Comparison of ENCODE assay signal across 1 cellular context in the genomic region with DNA sequence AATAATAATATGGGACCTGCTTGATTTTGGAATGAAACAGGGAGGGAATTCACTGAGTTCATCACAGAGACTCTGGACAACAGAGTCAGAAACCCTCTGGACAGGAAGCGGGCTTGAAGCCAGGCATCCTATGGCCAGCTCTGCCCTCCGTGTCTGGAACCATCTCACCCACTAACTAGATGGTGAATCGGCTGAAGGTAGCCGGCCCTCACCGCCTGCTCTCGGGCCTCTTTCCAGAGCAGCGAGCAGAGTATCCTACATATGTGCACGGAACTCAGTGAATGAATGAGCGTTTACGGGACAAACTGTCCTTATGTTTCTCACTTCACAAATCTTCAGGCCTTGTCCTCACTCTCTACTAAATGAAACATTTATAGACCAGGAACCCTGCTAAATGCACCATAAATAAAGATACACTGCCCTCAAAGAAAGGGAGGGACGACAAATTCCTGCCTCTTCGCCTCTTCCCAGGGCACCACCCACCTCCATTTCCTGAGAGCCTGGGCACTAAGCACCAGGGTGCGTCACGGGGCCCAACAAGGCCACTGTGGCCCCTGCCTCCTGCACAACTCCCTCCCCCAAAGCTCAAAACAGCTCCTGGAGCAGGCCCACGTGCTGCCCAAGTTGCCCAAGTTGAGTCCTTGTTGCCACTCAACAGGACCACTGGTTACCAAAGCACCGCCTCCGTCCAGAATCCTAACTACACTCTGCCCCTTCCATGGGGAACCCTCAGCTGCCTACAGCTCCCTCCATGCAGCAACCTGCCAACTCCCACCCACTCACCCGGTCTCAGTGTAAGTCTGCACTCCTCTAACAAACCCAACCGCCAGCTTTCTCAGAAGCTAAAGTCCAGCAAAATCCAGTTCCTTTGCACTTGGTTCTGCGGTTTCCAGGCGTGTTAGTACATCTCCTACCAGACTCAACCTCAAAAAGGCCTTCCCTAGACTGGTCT.
TF ChIP-seq lines count a peak whose summit lies in the region.

No MANE protein-coding gene starts in this region.

TF ChIP-seq in HepG2, 621 proteins besides CTCF, POLR2A, EP300 and RAD21 (continued from another document and continues in another):
- no peak for TF ChIP-seq ZNF660 (CRISPR knock-in tag; IDR thresholded peaks at IDR 0.05; ENCODE audit: borderline replicate concordance, low read depth)
- TF ChIP-seq SAP130 (CRISPR knock-in tag; IDR thresholded peaks at IDR 0.05; ENCODE audit: low read depth): peak; percentile 86
- no peak for TF ChIP-seq ZNF234 (CRISPR knock-in tag; conservative IDR thresholded peaks at IDR 0.05)
- TF ChIP-seq AGO2 (optimal IDR thresholded peaks at IDR 0.05; ENCODE audit: low read depth, low read length): peak; percentile 31
- 0 out of 2 replicates have a peak, but pooled peaks have one; percentile 51 for TF ChIP-seq ZNF644 (CRISPR knock-in tag; IDR thresholded peaks at IDR 0.05; ENCODE audit: low read depth)
- TF ChIP-seq RFXAP (CRISPR knock-in tag; IDR thresholded peaks at IDR 0.05; ENCODE audit: borderline replicate concordance): 0 out of 2 replicates have a peak, but pooled peaks have one; percentile 15
- TF ChIP-seq FOXC1 (CRISPR knock-in tag; IDR thresholded peaks at IDR 0.05; ENCODE audit: borderline replicate concordance): peak; percentile 76
- TF ChIP-seq AHDC1 (CRISPR knock-in tag; IDR thresholded peaks at IDR 0.05; ENCODE audit: borderline replicate concordance): 0 out of 2 replicates have a peak, but pooled peaks have one; percentile 66
- 0 out of 2 replicates have a peak, but pooled peaks have one; percentile 38 for TF ChIP-seq MXD4 (CRISPR knock-in tag; IDR thresholded peaks at IDR 0.05)
- TF ChIP-seq ZFP37 (CRISPR knock-in tag; IDR thresholded peaks at IDR 0.05; ENCODE audit: borderline replicate concordance): peak; percentile 17; the same call in 1 of the 2 replicates
- TF ChIP-seq ZNF44 (CRISPR knock-in tag; IDR thresholded peaks at IDR 0.05): no peak
- peak; percentile 92 for TF ChIP-seq MAX (IDR thresholded peaks at IDR 0.05)
- peak; percentile 62; the same call in 1 of the 2 replicates for TF ChIP-seq ARID4A (CRISPR knock-in tag; IDR thresholded peaks at IDR 0.05; ENCODE audit: borderline replicate concordance)
- peak; percentile 74; the same call in 1 of the 2 replicates for TF ChIP-seq ARNTL (CRISPR knock-in tag; IDR thresholded peaks at IDR 0.05)
- 0 out of 2 replicates have a peak, but pooled peaks have one; percentile 22 for TF ChIP-seq ZSCAN5A (CRISPR knock-in tag; IDR thresholded peaks at IDR 0.05; ENCODE audit: borderline replicate concordance)
- TF ChIP-seq ZNF567 (CRISPR knock-in tag; IDR thresholded peaks at IDR 0.05; ENCODE audit: borderline replicate concordance): 0 out of 2 replicates have a peak, but pooled peaks have one; percentile 69
- TF ChIP-seq ZNF160 (CRISPR knock-in tag; IDR thresholded peaks at IDR 0.05): no peak
- TF ChIP-seq, protein P1, sequence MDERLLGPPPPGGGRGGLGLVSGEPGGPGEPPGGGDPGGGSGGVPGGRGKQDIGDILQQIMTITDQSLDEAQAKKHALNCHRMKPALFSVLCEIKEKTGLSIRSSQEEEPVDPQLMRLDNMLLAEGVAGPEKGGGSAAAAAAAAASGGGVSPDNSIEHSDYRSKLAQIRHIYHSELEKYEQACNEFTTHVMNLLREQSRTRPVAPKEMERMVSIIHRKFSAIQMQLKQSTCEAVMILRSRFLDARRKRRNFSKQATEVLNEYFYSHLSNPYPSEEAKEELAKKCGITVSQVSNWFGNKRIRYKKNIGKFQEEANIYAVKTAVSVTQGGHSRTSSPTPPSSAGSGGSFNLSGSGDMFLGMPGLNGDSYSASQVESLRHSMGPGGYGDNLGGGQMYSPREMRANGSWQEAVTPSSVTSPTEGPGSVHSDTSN (CRISPR knock-in tag; IDR thresholded peaks at IDR 0.05): no peak
- no peak for TF ChIP-seq ISL2 (CRISPR knock-in tag; IDR thresholded peaks at IDR 0.05)
- TF ChIP-seq ZNF441 (CRISPR knock-in tag; IDR thresholded peaks at IDR 0.05; ENCODE audit: borderline replicate concordance): no peak
- TF ChIP-seq ZNF564 (CRISPR knock-in tag; IDR thresholded peaks at IDR 0.05): peak; percentile 59; the same call in 1 of the 2 replicates
- TF ChIP-seq POLR2AphosphoS5 (IDR thresholded peaks at IDR 0.05; ENCODE audit: low read depth, low read length): 0 out of 2 replicates have a peak, but pooled peaks have one; percentile 12
- TF ChIP-seq ZNF850 (CRISPR knock-in tag; conservative IDR thresholded peaks at IDR 0.05): no peak
- TF ChIP-seq POGZ (CRISPR knock-in tag; IDR thresholded peaks at IDR 0.05): no peak
- peak; percentile 48; the same call in 1 of the 2 replicates for TF ChIP-seq ZNF772 (CRISPR knock-in tag; IDR thresholded peaks at IDR 0.05)
- 0 out of 2 replicates have a peak, but pooled peaks have one; percentile 55 for TF ChIP-seq ZZZ3 (CRISPR knock-in tag; IDR thresholded peaks at IDR 0.05; ENCODE audit: borderline replicate concordance)
- peak; percentile 71; the same call in 1 of the 2 replicates for TF ChIP-seq ZSCAN21 (CRISPR knock-in tag; IDR thresholded peaks at IDR 0.05; ENCODE audit: borderline replicate concordance)
- TF ChIP-seq ZNF784 (CRISPR knock-in tag; IDR thresholded peaks at IDR 0.05; ENCODE audit: borderline replicate concordance): 0 out of 2 replicates have a peak, but pooled peaks have one; percentile 44
- TF ChIP-seq GATA4 (IDR thresholded peaks at IDR 0.05; ENCODE audit: borderline replicate concordance, low read depth): no peak
- 0 out of 2 replicates have a peak, but pooled peaks have one; percentile 26 for TF ChIP-seq ZNF891 (CRISPR knock-in tag; IDR thresholded peaks at IDR 0.05)
- 0 out of 2 replicates have a peak, but pooled peaks have one; percentile 37 for TF ChIP-seq SP4 (CRISPR knock-in tag; IDR thresholded peaks at IDR 0.05)
- 0 out of 2 replicates have a peak, but pooled peaks have one; percentile 15 for TF ChIP-seq NCOR1 (IDR thresholded peaks at IDR 0.05; ENCODE audit: borderline replicate concordance, low read length)
- TF ChIP-seq GATAD2A (CRISPR knock-in tag; IDR thresholded peaks at IDR 0.05): peak; percentile 22; the same call in 1 of the 2 replicates
- TF ChIP-seq KDM2A (CRISPR knock-in tag; IDR thresholded peaks at IDR 0.05; ENCODE audit: borderline replicate concordance, low read depth): peak; percentile 10; the same call in 1 of the 2 replicates
- no peak for TF ChIP-seq ZSCAN30 (CRISPR knock-in tag; IDR thresholded peaks at IDR 0.05)
- peak; percentile 71; the same call in 1 of the 2 replicates for TF ChIP-seq HNF1B (CRISPR knock-in tag; IDR thresholded peaks at IDR 0.05)
- 0 out of 2 replicates have a peak, but pooled peaks have one; percentile 1 for TF ChIP-seq FOXA3 (CRISPR knock-in tag; IDR thresholded peaks at IDR 0.05)
- TF ChIP-seq NFYB (CRISPR knock-in tag; IDR thresholded peaks at IDR 0.05): 0 out of 2 replicates have a peak, but pooled peaks have one; percentile 18
